In the genomic region with DNA sequence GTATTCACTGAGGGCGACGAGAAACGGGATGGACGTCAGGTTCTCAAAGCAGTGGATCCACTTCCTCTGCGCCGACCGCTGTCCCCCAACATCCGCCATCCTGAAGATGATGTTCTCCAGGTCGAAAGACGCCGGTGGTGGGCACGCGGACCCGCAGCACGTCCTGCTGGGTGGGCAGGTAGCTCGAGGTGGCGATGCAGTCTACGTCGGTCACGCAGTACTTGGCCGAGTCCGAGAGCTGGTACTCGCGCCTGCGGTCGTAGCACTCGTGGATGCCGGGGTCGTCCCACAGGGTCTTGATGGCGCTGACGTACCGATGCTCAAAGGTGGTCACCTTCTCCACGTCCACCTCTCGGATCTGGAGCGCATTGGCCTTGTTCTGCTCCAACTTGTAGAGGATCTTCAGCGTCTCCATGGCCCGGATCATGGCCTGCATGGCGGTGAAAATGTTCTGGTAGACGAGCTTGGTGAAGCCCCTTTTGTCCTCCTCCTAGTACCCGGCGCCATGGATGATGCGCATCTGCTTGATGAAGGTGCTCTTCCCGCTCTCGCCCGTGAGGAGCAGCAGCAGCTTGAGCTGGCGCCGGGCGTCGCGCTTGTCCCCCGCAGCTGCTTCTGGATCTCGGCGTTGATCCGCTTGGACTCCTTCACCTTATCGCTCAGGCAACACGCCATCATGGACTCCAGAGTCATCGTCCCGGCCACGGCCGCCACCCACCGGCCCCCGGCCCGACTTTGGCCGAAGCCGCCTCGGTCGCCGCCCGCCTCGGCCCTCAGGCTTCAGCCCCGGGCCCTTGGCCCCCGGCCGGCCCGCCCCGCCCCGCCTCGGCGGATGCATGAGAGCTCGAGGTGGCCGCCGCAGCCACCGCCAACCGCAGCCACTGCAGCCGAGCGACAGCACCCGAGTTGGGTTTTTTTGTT, we compare ENCODE assay signal across 8 cellular contexts.
DNase-seq lines count a peak whose midpoint lies in the region; ATAC-seq and TF ChIP-seq lines count a peak whose summit lies in the region.

No MANE protein-coding gene starts in this region.

- H3K9me3 ChIP-seq in psoas muscle, result no peaks in the 10 kb centered on the region

- ATAC-seq in psoas muscle, result peak in 2 of 4 donors; percentile 16 to 39
- no peak for ATAC-seq in GM21367 (IDR thresholded peaks at IDR 0.05; ENCODE audit: unreplicated experiment)
- no peak for ATAC-seq in HG03025 (IDR thresholded peaks at IDR 0.05; ENCODE audit: low FRiP score, unreplicated experiment)

- peak; percentile 30 for DNase-seq in DMS53 treated with DMSO at 0.1 percent for 48 hours (lab: John Stamatoyannopoulos, UW; ENCODE audit: unreplicated experiment)
- peak in 3 of 5 donors; percentile 18 to 36 (median 28) for DNase-seq in T-helper 1 cell
- peak; percentile 26 for DNase-seq in dermis blood vessel endothelial cell
- DNase-seq in psoas muscle, result no peak
- no peak for DNase-seq in NCI-H1048 (lab: John Stamatoyannopoulos, UW)
- DNase-seq in mesenteric fat pad (ENCODE audit: low spot score), result no peak

- WGBS in psoas muscle, 3 donors, result 45 to 48% (median 47%) methylated on average over 84 to 86 of the region's 86 CpGs

- H3K4me1 ChIP-seq in psoas muscle, result peaks cover 4% of the 10 kb centered on the region

- peak overlapping the region; percentile 56 for H3K4me3 ChIP-seq in psoas muscle

- no peak for TF ChIP-seq CTCF in psoas muscle (IDR thresholded peaks at IDR 0.05)

- no peak overlapping the region for H3K27ac ChIP-seq in psoas muscle

- peaks cover 0 to 32% (median 15%) of the 10 kb centered on the region in 3 donors for H3K27me3 ChIP-seq in psoas muscle (ENCODE audit: insufficient read depth in 3 of 3, low read length in 2 of 3)

- no peaks in the 10 kb centered on the region for H3K36me3 ChIP-seq in psoas muscle (ENCODE audit: insufficient read depth in 1 of 2, low read depth in 1 of 2)

- intact Hi-C loops in psoas muscle (cut with DNase I), result no loop called here

Comparison
In these comparisons a context has a peak if more than half of its experiments do, and no peak if none do; other contexts are left out.
1. DNase-seq: peak in DMS53 treated with DMSO at 0.1 percent for 48 hours (single experiment), T-helper 1 cell (3 of 5) and dermis blood vessel endothelial cell (single experiment); none in psoas muscle (0 of 2), NCI-H1048 (single experiment) and mesenteric fat pad (single experiment).